Comparison of ENCODE assay signal across 2 cellular contexts in genomic region chr22:44752285-44753188, GRCh38.
TF ChIP-seq lines count a peak whose summit lies in the region.

Gene ARHGAP8 (plus strand): TSS chr22:44752575. CDS start chr22:44786528, 33,953 bp downstream.

TF ChIP-seq in SK-N-SH, 30 proteins besides CTCF, POLR2A, EP300 and RAD21 (continued from another document):
- TF ChIP-seq TCF12 (IDR thresholded peaks at IDR 0.05): no peak
- no peak for TF ChIP-seq JUND (IDR thresholded peaks at IDR 0.05)
- TF ChIP-seq POLR2AphosphoS5 (IDR thresholded peaks at IDR 0.05; ENCODE audit: low read depth, low read length): no peak
- no peak for TF ChIP-seq GATA2 (CRISPR knock-in tag; IDR thresholded peaks at IDR 0.05)
- no peak for TF ChIP-seq RCOR1 (IDR thresholded peaks at IDR 0.05; ENCODE audit: low read length)
- TF ChIP-seq TAF1 (IDR thresholded peaks at IDR 0.05; ENCODE audit: borderline replicate concordance, low read depth, low read length): no peak
- no peak for TF ChIP-seq MEF2A (IDR thresholded peaks at IDR 0.05; ENCODE audit: borderline replicate concordance, low read depth)
- no peak for TF ChIP-seq REST (IDR thresholded peaks at IDR 0.05; ENCODE audit: low read depth, low read length)
- no peak for TF ChIP-seq RFX5 (IDR thresholded peaks at IDR 0.05; ENCODE audit: low read length)
- TF ChIP-seq FOSL2 (IDR thresholded peaks at IDR 0.05; ENCODE audit: borderline replicate concordance, low read depth): no peak
TF ChIP-seq in SK-N-SH: peak in this region for 0.

TF ChIP-seq in SK-N-SH treated with all-trans-retinoic acid at 6 μM for 48 hours, 23 proteins besides CTCF, POLR2A, EP300 and RAD21 (continued from another document):
- TF ChIP-seq POU6F1 (CRISPR knock-in tag; IDR thresholded peaks at IDR 0.05; ENCODE audit: borderline replicate concordance, low read depth): no peak
- TF ChIP-seq ARNTL (CRISPR knock-in tag; IDR thresholded peaks at IDR 0.05; ENCODE audit: borderline replicate concordance, low read depth): no peak
